Comparison of ENCODE assay signal across 32 cellular contexts in the genomic region with DNA sequence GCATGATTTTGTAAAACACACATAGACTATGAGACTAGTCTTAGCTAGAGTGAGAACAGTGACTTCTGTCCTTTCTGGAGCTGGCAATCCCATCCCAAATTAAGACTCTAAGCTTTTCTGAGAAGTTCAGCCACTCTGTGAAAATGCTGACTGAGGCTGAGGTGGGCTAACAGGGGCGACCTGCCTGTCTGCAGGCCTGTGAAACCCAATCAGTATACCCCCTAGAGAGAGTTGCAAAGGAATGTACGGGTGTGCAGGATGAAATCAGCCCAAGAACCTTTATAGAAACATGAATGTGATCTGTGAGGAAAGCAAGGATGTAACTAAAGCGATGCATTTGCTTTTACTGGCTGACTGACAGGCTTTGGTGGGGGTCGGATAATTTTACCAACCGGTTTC. TPM values are rescaled to one million over a fixed set of nuclear protein-coding genes. Genes with fewer than 3 reads are reported as not detected.
"Had no signal": no experiment of that assay in that cellular context is flagged by ENCODE, and none has a peak within 500 bp of the region (broad histone marks: within the 10 kb centered on the region; RNA-seq: fewer than 3 reads in every experiment).

No MANE protein-coding gene starts in this region.

- H3K4me3 ChIP-seq: coronary artery, esophagus squamous epithelium, heart right ventricle, left lung, smooth muscle cell, testis, tibial artery had no signal

- H3K36me3 ChIP-seq: esophagus squamous epithelium, heart right ventricle, left lung, tibial artery had no signal

- FAIRE-seq: endometrium, islet of Langerhans had no signal

- H3K27ac Mint-ChIP-seq: effector memory CD8-positive, alpha-beta T cell; naive thymus-derived CD4-positive, alpha-beta T cell; nephron; stimulated activated memory B cell treated with anti-CD40 and anti-IgM and Interleukin-4, amounts not matched to agents 10 μg/mL and 1 μg/mL and 100 μg/mL, for 72 hours; type B pancreatic cell had no signal

- H3K27ac ChIP-seq: coronary artery, esophagus squamous epithelium, heart right ventricle, left lung, testis, tibial artery had no signal

- ATAC-seq: effector memory CD8-positive, alpha-beta T cell; heart right ventricle; left cardiac atrium; left lung; naive thymus-derived CD4-positive, alpha-beta T cell; sciatic nerve; stimulated activated memory B cell treated with anti-CD40 and anti-IgM and Interleukin-4, amounts not matched to agents 10 μg/mL and 1 μg/mL and 100 μg/mL, for 72 hours; stimulated activated naive CD8-positive, alpha-beta T cell treated with anti-CD3 and anti-CD28 coated beads, Interleukin-15, Interleukin-2, amounts not matched to agents 100 U/mL and 50 U/mL, for 24 hours had no signal

- H3K27me3 ChIP-seq: testis had no signal

- H3K9me3 ChIP-seq: esophagus squamous epithelium, heart right ventricle, left lung, testis had no signal

- H3K9me3 Mint-ChIP-seq: stimulated activated memory B cell treated with anti-CD40 and anti-IgM and Interleukin-4, amounts not matched to agents 10 μg/mL and 1 μg/mL and 100 μg/mL, for 72 hours; type B pancreatic cell had no signal

- H3K36me3 Mint-ChIP-seq: stimulated activated memory B cell treated with anti-CD40 and anti-IgM and Interleukin-4, amounts not matched to agents 10 μg/mL and 1 μg/mL and 100 μg/mL, for 72 hours; type B pancreatic cell had no signal

- H3K4me3 Mint-ChIP-seq: effector memory CD8-positive, alpha-beta T cell; naive thymus-derived CD4-positive, alpha-beta T cell; nephron; stimulated activated memory B cell treated with anti-CD40 and anti-IgM and Interleukin-4, amounts not matched to agents 10 μg/mL and 1 μg/mL and 100 μg/mL, for 72 hours; type B pancreatic cell had no signal

- DNase-seq: cerebellar nuclear complex; dermis blood vessel endothelial cell; effector memory CD8-positive, alpha-beta T cell; erythroblast; esophagus squamous epithelium; foreskin melanocyte; glutamatergic neuron; heart right ventricle; hippocampal formation; left cardiac atrium; left lung; mammary epithelial cell; midbrain; naive thymus-derived CD4-positive, alpha-beta T cell; nucleus accumbens; retina; stimulated activated CD4-positive, alpha-beta T cell treated with anti-CD3 and anti-CD28 coated beads, Interleukin-2, amount 100 ng/mL, for 24 hours; stimulated activated CD4-positive, alpha-beta T cell treated with anti-CD3 and anti-CD28 coated beads, Interleukin-4, amount 100 ng/mL, for 24 hours; stimulated activated naive CD8-positive, alpha-beta T cell treated with anti-CD3 and anti-CD28 coated beads, Interleukin-15, Interleukin-2, amounts not matched to agents 100 U/mL and 50 U/mL, for 24 hours; substantia nigra; testis; tibial artery had no signal

RNA-seq across cellular contexts. Expression of a gene that starts 16.0 kb away (rescaled TPM):
- total RNA-seq: dermis blood vessel endothelial cell; kidney epithelial cell; naive thymus-derived CD4-positive, alpha-beta T cell; pulmonary artery endothelial cell had no signal
- polyA plus RNA-seq: naive thymus-derived CD4-positive, alpha-beta T cell had no signal
